In genomic region chr6:17305219-17306001, GRCh38 we compare ENCODE assay signal across 12 cellular contexts. TPM values are rescaled to one million over a fixed set of nuclear protein-coding genes. Genes with fewer than 3 reads are reported as not detected.
DNase-seq lines count a peak whose midpoint lies in the region; ATAC-seq and TF ChIP-seq lines count a peak whose summit lies in the region.
"Had no signal": no experiment of that assay in that cellular context is flagged by ENCODE, and none has a peak within 500 bp of the region (broad histone marks: within the 10 kb centered on the region; RNA-seq: fewer than 3 reads in every experiment).

No MANE protein-coding gene starts in this region.

- no peaks in the 10 kb centered on the region for H3K79me2 ChIP-seq in neural progenitor cell (ENCODE audit: low read depth)

- H3K36me3 Mint-ChIP-seq in neural progenitor cell, result no peaks in the 10 kb centered on the region

- peaks cover 10% of the 10 kb centered on the region for H3F3A ChIP-seq in neural progenitor cell (ENCODE audit: low read depth)

- H4K20me1 ChIP-seq in neural progenitor cell (ENCODE audit: low read depth), result no peaks in the 10 kb centered on the region
- H4K20me1 ChIP-seq: BLaER1 had no signal

- no peaks in the 10 kb centered on the region for H3K27me3 ChIP-seq in neural progenitor cell
- H3K27me3 ChIP-seq: BLaER1, dorsolateral prefrontal cortex, foreskin keratinocyte had no signal

- peaks cover 15% of the 10 kb centered on the region for H3K4me1 Mint-ChIP-seq in neural progenitor cell

- H3K27ac ChIP-seq in neural progenitor cell, result peak overlapping the region; percentile 2
- H3K27ac ChIP-seq: BLaER1, dorsolateral prefrontal cortex, foreskin keratinocyte had no signal

- peak overlapping the region; percentile 16 for H2AFZ ChIP-seq in neural progenitor cell (replicated peaks)

- H3K27ac Mint-ChIP-seq in neural progenitor cell, result peak overlapping the region; percentile 78

- no peak for TF ChIP-seq CTCF in cardiac fibroblast (IDR thresholded peaks at IDR 0.05; ENCODE audit: low read depth, low read length)
- no peak for TF ChIP-seq CTCF in neural progenitor cell (IDR thresholded peaks at IDR 0.05)

- H3K4me3 ChIP-seq in cardiac fibroblast (replicated peaks in 1 of 2; ENCODE audit: low read depth in 2 of 2, low read length in 2 of 2), result no peak overlapping the region
- peak overlapping the region; percentile 14 for H3K4me3 ChIP-seq in neural progenitor cell
- H3K4me3 ChIP-seq: BLaER1, dorsolateral prefrontal cortex had no signal

- H3K27me3 Mint-ChIP-seq in neural progenitor cell (ENCODE audit: insufficient read depth, low read depth), result peaks cover 7% of the 10 kb centered on the region

- H3K4me1 ChIP-seq in ES-I3 (ENCODE audit: insufficient read depth, low read length), result no peaks in the 10 kb centered on the region; the same call in 1 of the 2 replicates
- H3K4me1 ChIP-seq in neural progenitor cell, result peaks cover 12% of the 10 kb centered on the region
- H3K4me1 ChIP-seq: BLaER1, foreskin keratinocyte had no signal

- H3K4me2 ChIP-seq in neural progenitor cell, result peak overlapping the region; percentile 67
- H3K4me2 ChIP-seq: BLaER1 had no signal

- H3K9me3 ChIP-seq in ES-I3 (ENCODE audit: control insufficient read depth, insufficient read depth, low read length), result no peaks in the 10 kb centered on the region
- H3K9me3 ChIP-seq in neural progenitor cell (ENCODE audit: low read depth), result no peaks in the 10 kb centered on the region
- H3K9me3 ChIP-seq: BLaER1 had no signal

- H3K4me3 Mint-ChIP-seq in neural progenitor cell, result peak overlapping the region; percentile 3

- peaks cover 2% of the 10 kb centered on the region for H3K9me3 Mint-ChIP-seq in neural progenitor cell

- peak; percentile 11 to 68 for DNase-seq in NCI-H524 (lab: John Stamatoyannopoulos, UW)
- peak; percentile 35 to 45 for DNase-seq in cardiac fibroblast (ENCODE audit: low read depth in 2 of 2)
- peak; percentile 55 for DNase-seq in neural progenitor cell (ENCODE audit: low spot score)
- DNase-seq in NCI-H345 treated with DMSO at 0.1 percent for 48 hours (lab: John Stamatoyannopoulos, UW; ENCODE audit: unreplicated experiment), result no peak
- DNase-seq in mucosa of gallbladder (ENCODE audit: low spot score), result no peak
- no peak for DNase-seq in stimulated activated CD4-positive, alpha-beta T cell treated with anti-CD3 and anti-CD28 coated beads, Interleukin-1b, Interleukin-23, amount 100 ng/mL, for 48 hours
- DNase-seq: dorsolateral prefrontal cortex; stimulated activated naive CD8-positive, alpha-beta T cell treated with anti-CD3 and anti-CD28 coated beads, Interleukin-15, Interleukin-2, amounts not matched to agents 100 U/mL and 50 U/mL, for 24 hours had no signal

- no peak for ATAC-seq in HG02759 (IDR thresholded peaks at IDR 0.05; ENCODE audit: unreplicated experiment)
- ATAC-seq: foreskin keratinocyte; stimulated activated naive CD8-positive, alpha-beta T cell treated with anti-CD3 and anti-CD28 coated beads, Interleukin-15, Interleukin-2, amounts not matched to agents 100 U/mL and 50 U/mL, for 24 hours had no signal

- H3K36me3 ChIP-seq in ES-I3 (ENCODE audit: insufficient read depth, low read length) (no peaks in the 10 kb centered on the region), neural progenitor cell (no peaks in the 10 kb centered on the region)
- H3K36me3 ChIP-seq: BLaER1 had no signal

- 0 out of 2 replicates have a peak overlapping the region, but pooled peaks have one; percentile 3 for H3K9ac ChIP-seq in ES-I3 (ENCODE audit: low read depth, low read length)
- H3K9ac ChIP-seq in neural progenitor cell, result no peak overlapping the region
- H3K9ac ChIP-seq: BLaER1 had no signal

RNA-seq across cellular contexts. Expression of gene RBM24, which starts 24.2 kb away (rescaled TPM):
- total RNA-seq in neural progenitor cell (ENCODE audit: low replicate concordance) (17.3 and 27.6 TPM in 2 replicates), mucosa of gallbladder (4.2 TPM)

Comparison
In these comparisons a context has a peak if more than half of its experiments do, and no peak if none do; other contexts are left out.
1. DNase-seq: peak in NCI-H524 (2 of 2), cardiac fibroblast (2 of 2) and neural progenitor cell (single experiment); none in NCI-H345 treated with DMSO at 0.1 percent for 48 hours (single experiment), mucosa of gallbladder (single experiment) and stimulated activated CD4-positive, alpha-beta T cell treated with anti-CD3 and anti-CD28 coated beads, Interleukin-1b, Interleukin-23, amount 100 ng/mL, for 48 hours (single experiment).